Comparison of ENCODE assay signal across 1 cellular context in the genomic region with DNA sequence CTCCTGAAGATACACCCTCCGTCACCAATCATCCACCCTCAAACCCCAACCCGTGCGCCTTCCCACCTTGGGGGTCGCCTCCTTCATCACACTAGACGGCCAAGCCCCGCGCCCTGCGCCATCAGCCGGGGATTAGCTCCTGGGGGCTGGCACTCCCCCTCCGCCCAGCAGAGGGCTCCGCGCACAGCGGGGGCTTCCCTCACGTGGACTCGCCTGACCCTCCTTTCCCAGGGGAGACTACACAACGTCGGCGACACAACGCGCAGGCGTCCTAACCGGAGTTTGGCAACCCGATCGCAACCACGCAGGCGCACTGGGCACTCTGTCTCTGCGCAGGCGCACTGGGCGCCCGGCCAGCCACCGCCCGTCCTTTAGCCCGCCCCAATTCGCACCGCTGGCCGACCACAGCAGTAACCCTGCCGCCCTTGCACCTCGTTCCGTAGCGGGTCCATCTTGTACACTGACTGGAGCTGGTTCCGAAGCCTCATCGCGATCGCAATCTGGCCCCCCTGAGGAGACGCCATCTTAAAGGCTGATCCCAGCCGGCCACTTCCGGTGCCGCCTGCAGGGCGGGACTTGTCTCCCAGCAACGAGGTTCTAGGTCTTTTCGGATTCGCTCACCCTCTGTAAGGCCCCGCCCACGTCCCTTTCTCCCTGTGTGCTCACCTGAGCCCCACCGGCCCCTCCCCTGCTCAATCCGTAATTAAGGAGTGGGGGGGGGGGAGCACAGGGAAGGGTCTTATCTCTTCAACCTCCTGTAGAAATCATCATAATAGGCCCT.
TF ChIP-seq lines count a peak whose summit lies in the region.

A gene (minus strand): TSS at position 551 of the 781 bp plus-strand sequence. CDS start 27 bp downstream, at position 524.

TF ChIP-seq in K562, 482 proteins besides CTCF, POLR2A, EP300 and RAD21 (continued from another document and continues in another):
- peak; percentile 83 to 96 (median 94) for TF ChIP-seq YY1 (IDR thresholded peaks at IDR 0.05; ENCODE audit: borderline replicate concordance in 1 of 3, control insufficient read depth in 1 of 3, extremely low read depth in 1 of 3, insufficient read depth in 3 of 3, insufficient read length in 1 of 3, insufficient replicate concordance in 2 of 3, low read depth in 1 of 3, low read length in 2 of 3)
- TF ChIP-seq WHSC1 (IDR thresholded peaks at IDR 0.05; ENCODE audit: low read length) = no peak
- no peak for TF ChIP-seq MCM5 (IDR thresholded peaks at IDR 0.05; ENCODE audit: low read depth)
- TF ChIP-seq, protein P1, sequence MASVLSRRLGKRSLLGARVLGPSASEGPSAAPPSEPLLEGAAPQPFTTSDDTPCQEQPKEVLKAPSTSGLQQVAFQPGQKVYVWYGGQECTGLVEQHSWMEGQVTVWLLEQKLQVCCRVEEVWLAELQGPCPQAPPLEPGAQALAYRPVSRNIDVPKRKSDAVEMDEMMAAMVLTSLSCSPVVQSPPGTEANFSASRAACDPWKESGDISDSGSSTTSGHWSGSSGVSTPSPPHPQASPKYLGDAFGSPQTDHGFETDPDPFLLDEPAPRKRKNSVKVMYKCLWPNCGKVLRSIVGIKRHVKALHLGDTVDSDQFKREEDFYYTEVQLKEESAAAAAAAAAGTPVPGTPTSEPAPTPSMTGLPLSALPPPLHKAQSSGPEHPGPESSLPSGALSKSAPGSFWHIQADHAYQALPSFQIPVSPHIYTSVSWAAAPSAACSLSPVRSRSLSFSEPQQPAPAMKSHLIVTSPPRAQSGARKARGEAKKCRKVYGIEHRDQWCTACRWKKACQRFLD (CRISPR knock-in tag; IDR thresholded peaks at IDR 0.05) = peak; percentile 89
- TF ChIP-seq, protein P2, sequence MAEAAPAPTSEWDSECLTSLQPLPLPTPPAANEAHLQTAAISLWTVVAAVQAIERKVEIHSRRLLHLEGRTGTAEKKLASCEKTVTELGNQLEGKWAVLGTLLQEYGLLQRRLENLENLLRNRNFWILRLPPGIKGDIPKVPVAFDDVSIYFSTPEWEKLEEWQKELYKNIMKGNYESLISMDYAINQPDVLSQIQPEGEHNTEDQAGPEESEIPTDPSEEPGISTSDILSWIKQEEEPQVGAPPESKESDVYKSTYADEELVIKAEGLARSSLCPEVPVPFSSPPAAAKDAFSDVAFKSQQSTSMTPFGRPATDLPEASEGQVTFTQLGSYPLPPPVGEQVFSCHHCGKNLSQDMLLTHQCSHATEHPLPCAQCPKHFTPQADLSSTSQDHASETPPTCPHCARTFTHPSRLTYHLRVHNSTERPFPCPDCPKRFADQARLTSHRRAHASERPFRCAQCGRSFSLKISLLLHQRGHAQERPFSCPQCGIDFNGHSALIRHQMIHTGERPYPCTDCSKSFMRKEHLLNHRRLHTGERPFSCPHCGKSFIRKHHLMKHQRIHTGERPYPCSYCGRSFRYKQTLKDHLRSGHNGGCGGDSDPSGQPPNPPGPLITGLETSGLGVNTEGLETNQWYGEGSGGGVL (CRISPR knock-in tag; IDR thresholded peaks at IDR 0.05) = no peak
- peak; percentile 55 for TF ChIP-seq POU5F1 (IDR thresholded peaks at IDR 0.05; ENCODE audit: borderline replicate concordance, low read depth, low read length, partially characterized antibody)
- TF ChIP-seq ELF1 (tag; IDR thresholded peaks at IDR 0.05) = peak; percentile 92
- no peak for TF ChIP-seq TAF15 (IDR thresholded peaks at IDR 0.05; ENCODE audit: low read depth, low read length)
- TF ChIP-seq, protein P3, sequence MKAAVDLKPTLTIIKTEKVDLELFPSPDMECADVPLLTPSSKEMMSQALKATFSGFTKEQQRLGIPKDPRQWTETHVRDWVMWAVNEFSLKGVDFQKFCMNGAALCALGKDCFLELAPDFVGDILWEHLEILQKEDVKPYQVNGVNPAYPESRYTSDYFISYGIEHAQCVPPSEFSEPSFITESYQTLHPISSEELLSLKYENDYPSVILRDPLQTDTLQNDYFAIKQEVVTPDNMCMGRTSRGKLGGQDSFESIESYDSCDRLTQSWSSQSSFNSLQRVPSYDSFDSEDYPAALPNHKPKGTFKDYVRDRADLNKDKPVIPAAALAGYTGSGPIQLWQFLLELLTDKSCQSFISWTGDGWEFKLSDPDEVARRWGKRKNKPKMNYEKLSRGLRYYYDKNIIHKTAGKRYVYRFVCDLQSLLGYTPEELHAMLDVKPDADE (conservative IDR thresholded peaks at IDR 0.05; ENCODE audit: control insufficient read depth, low read depth, low read length) = peak; percentile 57; the same call in 1 of the 2 replicates
- peak in 1 of 2 experiments; percentile 77; a peak in 2 of 4 replicates for TF ChIP-seq SIN3A (IDR thresholded peaks at IDR 0.05; ENCODE audit: borderline replicate concordance in 2 of 2, control insufficient read depth in 1 of 2, low read depth in 2 of 2, low read length in 2 of 2)
- no peak for TF ChIP-seq ATF1 (CRISPR knock-in tag; IDR thresholded peaks at IDR 0.05)
- peak; percentile 53 for TF ChIP-seq ATF1 (tag; IDR thresholded peaks at IDR 0.05)
- TF ChIP-seq ZNF143 (CRISPR knock-in tag; IDR thresholded peaks at IDR 0.05) = no peak
- no peak for TF ChIP-seq GATAD2A (IDR thresholded peaks at IDR 0.05)
- TF ChIP-seq, protein P4, sequence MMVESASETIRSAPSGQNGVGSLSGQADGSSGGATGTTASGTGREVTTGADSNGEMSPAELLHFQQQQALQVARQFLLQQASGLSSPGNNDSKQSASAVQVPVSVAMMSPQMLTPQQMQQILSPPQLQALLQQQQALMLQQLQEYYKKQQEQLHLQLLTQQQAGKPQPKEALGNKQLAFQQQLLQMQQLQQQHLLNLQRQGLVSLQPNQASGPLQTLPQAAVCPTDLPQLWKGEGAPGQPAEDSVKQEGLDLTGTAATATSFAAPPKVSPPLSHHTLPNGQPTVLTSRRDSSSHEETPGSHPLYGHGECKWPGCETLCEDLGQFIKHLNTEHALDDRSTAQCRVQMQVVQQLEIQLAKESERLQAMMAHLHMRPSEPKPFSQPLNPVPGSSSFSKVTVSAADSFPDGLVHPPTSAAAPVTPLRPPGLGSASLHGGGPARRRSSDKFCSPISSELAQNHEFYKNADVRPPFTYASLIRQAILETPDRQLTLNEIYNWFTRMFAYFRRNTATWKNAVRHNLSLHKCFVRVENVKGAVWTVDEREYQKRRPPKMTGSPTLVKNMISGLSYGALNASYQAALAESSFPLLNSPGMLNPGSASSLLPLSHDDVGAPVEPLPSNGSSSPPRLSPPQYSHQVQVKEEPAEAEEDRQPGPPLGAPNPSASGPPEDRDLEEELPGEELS (CRISPR knock-in tag; IDR thresholded peaks at IDR 0.05; ENCODE audit: borderline replicate concordance) = no peak
- TF ChIP-seq ZNF696 (CRISPR knock-in tag; conservative IDR thresholded peaks at IDR 0.05) = no peak
- TF ChIP-seq, protein P5, sequence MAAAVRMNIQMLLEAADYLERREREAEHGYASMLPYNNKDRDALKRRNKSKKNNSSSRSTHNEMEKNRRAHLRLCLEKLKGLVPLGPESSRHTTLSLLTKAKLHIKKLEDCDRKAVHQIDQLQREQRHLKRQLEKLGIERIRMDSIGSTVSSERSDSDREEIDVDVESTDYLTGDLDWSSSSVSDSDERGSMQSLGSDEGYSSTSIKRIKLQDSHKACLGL (CRISPR knock-in tag; IDR thresholded peaks at IDR 0.05; ENCODE audit: borderline replicate concordance, poor library complexity, severe bottlenecking) = no peak
- TF ChIP-seq MXI1 (IDR thresholded peaks at IDR 0.05; ENCODE audit: low read depth, low read length) = peak; percentile 93
- no peak for TF ChIP-seq MTF1 (CRISPR knock-in tag; IDR thresholded peaks at IDR 0.05; ENCODE audit: borderline replicate concordance)
- TF ChIP-seq, protein P6, sequence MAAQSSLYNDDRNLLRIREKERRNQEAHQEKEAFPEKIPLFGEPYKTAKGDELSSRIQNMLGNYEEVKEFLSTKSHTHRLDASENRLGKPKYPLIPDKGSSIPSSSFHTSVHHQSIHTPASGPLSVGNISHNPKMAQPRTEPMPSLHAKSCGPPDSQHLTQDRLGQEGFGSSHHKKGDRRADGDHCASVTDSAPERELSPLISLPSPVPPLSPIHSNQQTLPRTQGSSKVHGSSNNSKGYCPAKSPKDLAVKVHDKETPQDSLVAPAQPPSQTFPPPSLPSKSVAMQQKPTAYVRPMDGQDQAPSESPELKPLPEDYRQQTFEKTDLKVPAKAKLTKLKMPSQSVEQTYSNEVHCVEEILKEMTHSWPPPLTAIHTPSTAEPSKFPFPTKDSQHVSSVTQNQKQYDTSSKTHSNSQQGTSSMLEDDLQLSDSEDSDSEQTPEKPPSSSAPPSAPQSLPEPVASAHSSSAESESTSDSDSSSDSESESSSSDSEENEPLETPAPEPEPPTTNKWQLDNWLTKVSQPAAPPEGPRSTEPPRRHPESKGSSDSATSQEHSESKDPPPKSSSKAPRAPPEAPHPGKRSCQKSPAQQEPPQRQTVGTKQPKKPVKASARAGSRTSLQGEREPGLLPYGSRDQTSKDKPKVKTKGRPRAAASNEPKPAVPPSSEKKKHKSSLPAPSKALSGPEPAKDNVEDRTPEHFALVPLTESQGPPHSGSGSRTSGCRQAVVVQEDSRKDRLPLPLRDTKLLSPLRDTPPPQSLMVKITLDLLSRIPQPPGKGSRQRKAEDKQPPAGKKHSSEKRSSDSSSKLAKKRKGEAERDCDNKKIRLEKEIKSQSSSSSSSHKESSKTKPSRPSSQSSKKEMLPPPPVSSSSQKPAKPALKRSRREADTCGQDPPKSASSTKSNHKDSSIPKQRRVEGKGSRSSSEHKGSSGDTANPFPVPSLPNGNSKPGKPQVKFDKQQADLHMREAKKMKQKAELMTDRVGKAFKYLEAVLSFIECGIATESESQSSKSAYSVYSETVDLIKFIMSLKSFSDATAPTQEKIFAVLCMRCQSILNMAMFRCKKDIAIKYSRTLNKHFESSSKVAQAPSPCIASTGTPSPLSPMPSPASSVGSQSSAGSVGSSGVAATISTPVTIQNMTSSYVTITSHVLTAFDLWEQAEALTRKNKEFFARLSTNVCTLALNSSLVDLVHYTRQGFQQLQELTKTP (IDR thresholded peaks at IDR 0.05; ENCODE audit: low read depth in 1 of 2, partially characterized antibody in 2 of 2) = no peak
- TF ChIP-seq SRSF9 (IDR thresholded peaks at IDR 0.05; ENCODE audit: borderline replicate concordance, low read depth, low read length) = no peak
- no peak for TF ChIP-seq ZNF41 (CRISPR knock-in tag; conservative IDR thresholded peaks at IDR 0.05)
- TF ChIP-seq, protein P7, sequence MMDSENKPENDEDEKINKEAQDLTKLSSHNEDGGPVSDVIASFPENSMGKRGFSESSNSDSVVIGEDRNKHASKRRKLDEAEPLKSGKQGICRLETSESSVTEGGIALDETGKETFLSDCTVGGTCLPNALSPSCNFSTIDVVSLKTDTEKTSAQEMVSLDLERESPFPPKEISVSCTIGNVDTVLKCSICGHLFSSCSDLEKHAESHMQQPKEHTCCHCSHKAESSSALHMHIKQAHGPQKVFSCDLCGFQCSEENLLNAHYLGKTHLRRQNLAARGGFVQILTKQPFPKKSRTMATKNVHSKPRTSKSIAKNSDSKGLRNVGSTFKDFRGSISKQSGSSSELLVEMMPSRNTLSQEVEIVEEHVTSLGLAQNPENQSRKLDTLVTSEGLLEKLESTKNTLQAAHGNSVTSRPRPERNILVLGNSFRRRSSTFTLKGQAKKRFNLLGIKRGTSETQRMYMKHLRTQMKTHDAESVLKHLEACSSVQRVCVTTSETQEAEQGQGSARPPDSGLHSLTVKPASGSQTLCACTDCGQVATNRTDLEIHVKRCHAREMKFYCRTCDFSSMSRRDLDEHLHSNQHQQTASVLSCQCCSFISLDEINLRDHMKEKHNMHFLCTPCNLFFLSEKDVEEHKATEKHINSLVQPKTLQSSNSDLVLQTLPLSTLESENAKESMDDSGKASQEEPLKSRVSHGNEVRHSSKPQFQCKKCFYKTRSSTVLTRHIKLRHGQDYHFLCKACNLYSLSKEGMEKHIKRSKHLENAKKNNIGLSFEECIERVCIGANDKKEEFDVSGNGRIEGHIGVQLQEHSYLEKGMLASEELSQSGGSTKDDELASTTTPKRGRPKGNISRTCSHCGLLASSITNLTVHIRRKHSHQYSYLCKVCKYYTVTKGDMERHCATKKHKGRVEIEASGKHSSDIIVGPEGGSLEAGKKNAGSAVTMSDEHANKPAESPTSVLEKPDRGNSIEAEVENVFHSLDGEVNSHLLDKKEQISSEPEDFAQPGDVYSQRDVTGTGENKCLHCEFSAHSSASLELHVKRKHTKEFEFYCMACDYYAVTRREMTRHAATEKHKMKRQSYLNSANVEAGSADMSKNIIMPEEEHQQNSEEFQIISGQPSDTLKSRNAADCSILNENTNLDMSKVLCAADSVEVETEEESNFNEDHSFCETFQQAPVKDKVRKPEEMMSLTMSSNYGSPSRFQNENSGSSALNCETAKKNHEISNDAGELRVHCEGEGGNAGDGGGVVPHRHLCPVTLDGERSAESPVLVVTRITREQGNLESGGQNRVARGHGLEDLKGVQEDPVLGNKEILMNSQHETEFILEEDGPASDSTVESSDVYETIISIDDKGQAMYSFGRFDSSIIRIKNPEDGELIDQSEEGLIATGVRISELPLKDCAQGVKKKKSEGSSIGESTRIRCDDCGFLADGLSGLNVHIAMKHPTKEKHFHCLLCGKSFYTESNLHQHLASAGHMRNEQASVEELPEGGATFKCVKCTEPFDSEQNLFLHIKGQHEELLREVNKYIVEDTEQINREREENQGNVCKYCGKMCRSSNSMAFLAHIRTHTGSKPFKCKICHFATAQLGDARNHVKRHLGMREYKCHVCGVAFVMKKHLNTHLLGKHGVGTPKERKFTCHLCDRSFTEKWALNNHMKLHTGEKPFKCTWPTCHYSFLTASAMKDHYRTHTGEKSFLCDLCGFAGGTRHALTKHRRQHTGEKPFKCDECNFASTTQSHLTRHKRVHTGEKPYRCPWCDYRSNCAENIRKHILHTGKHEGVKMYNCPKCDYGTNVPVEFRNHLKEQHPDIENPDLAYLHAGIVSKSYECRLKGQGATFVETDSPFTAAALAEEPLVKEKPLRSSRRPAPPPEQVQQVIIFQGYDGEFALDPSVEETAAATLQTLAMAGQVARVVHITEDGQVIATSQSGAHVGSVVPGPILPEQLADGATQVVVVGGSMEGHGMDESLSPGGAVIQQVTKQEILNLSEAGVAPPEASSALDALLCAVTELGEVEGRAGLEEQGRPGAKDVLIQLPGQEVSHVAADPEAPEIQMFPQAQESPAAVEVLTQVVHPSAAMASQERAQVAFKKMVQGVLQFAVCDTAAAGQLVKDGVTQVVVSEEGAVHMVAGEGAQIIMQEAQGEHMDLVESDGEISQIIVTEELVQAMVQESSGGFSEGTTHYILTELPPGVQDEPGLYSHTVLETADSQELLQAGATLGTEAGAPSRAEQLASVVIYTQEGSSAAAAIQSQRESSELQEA (IDR thresholded peaks at IDR 0.05; ENCODE audit: low read depth) = no peak
- TF ChIP-seq HNRNPK (IDR thresholded peaks at IDR 0.05; ENCODE audit: low read depth, low read length, poor library complexity, severe bottlenecking) = no peak
- TF ChIP-seq TCF3 (CRISPR knock-in tag; IDR thresholded peaks at IDR 0.05) = peak; percentile 4
- TF ChIP-seq POLR2B (IDR thresholded peaks at IDR 0.05; ENCODE audit: low read depth, partially characterized antibody) = peak; percentile 95
- TF ChIP-seq MEF2D (tag; conservative IDR thresholded peaks at IDR 0.05; ENCODE audit: low read depth) = no peak
- TF ChIP-seq FOXJ2 (tag; IDR thresholded peaks at IDR 0.05) = no peak
- TF ChIP-seq ZNF239 (CRISPR knock-in tag; IDR thresholded peaks at IDR 0.05) = no peak
- TF ChIP-seq MYC (IDR thresholded peaks at IDR 0.05; ENCODE audit: low read depth, low read length) = peak; percentile 84
- peak; percentile 82; the same call in 1 of the 2 replicates for TF ChIP-seq MYC (CRISPR knock-in tag; IDR thresholded peaks at IDR 0.05; ENCODE audit: borderline replicate concordance, low read depth)
- TF ChIP-seq FOSL1 (tag; conservative IDR thresholded peaks at IDR 0.05) = no peak
- no peak for TF ChIP-seq NCOA2 (IDR thresholded peaks at IDR 0.05; ENCODE audit: partially characterized antibody in 2 of 2)
- no peak for TF ChIP-seq MAFF (IDR thresholded peaks at IDR 0.05; ENCODE audit: low read length)
- peak; percentile 26; the same call in 1 of the 2 replicates for TF ChIP-seq BRD4 (IDR thresholded peaks at IDR 0.05)
